8 cellular contexts compared by ENCODE assay signal in genomic region chr1:174158767-174159252, GRCh38. TPM values are rescaled to one million over a fixed set of nuclear protein-coding genes. Genes with fewer than 3 reads are reported as not detected.
DNase-seq lines count a peak whose midpoint lies in the region; ATAC-seq, FAIRE-seq and TF ChIP-seq lines count a peak whose summit lies in the region.

No MANE protein-coding gene starts in this region.

- H3K27ac Mint-ChIP-seq in Calu3 (ENCODE audit: unreplicated experiment) (peak overlapping the region; percentile 78), glutamatergic neuron (ENCODE audit: unreplicated experiment) (peak overlapping the region; percentile 10)

- H3K4me1 Mint-ChIP-seq in Calu3 (ENCODE audit: low read depth, unreplicated experiment) (peaks cover 29% of the 10 kb centered on the region), glutamatergic neuron (ENCODE audit: low read depth, unreplicated experiment) (no peaks in the 10 kb centered on the region)

- intact Hi-C loops in Calu3 (cut with micrococcal nuclease; ENCODE audit: unreplicated experiment) = loop anchor here (10.0 kb wide), 1 partner anchor 134 kb away; the partner anchor contains the start of gene RC3H1

- TSS peak; percentile 55 for BruUV-seq in Calu3 (replicated peaks; lab: Mats Ljungman, UMichigan)

- ATAC-seq in HG02938 (IDR thresholded peaks at IDR 0.05; ENCODE audit: unreplicated experiment) = peak; percentile 2

- no peak for DNase-seq in Calu3
- no peak for DNase-seq in WERI-Rb-1
- DNase-seq in glutamatergic neuron = no peak
- DNase-seq in cortex of kidney (lab: John Stamatoyannopoulos, UW) = no peak
- DNase-seq in H54 (ENCODE audit: insufficient read length, low spot score) = no peak
- DNase-seq in NOMO-1 (lab: John Stamatoyannopoulos, UW; ENCODE audit: unreplicated experiment in 2 of 2) = no peak

- peak overlapping the region; percentile 95 for H3K4me3 ChIP-seq in WERI-Rb-1 (ENCODE audit: low read depth, low read length)
- peak overlapping the region; percentile 69 to 89 (median 87) for H3K4me3 ChIP-seq in skeletal muscle tissue (ENCODE audit: low read length in 3 of 3)

- H3K27me3 ChIP-seq in WERI-Rb-1 (ENCODE audit: insufficient read depth, low read depth, severe bottlenecking) = no peaks in the 10 kb centered on the region
- H3K27me3 ChIP-seq in skeletal muscle tissue (ENCODE audit: control insufficient read depth in 3 of 3, insufficient read depth in 3 of 3, low read length in 3 of 3) = no peaks in the 10 kb centered on the region

- H3K4me3 Mint-ChIP-seq in Calu3 (ENCODE audit: low read depth, unreplicated experiment) (peak overlapping the region; percentile 100), glutamatergic neuron (ENCODE audit: unreplicated experiment) (peak overlapping the region; percentile 97)

- H3K9me3 ChIP-seq in WERI-Rb-1 (ENCODE audit: severe bottlenecking) = no peaks in the 10 kb centered on the region
- no peaks in the 10 kb centered on the region for H3K9me3 ChIP-seq in skeletal muscle tissue (ENCODE audit: control insufficient read depth in 3 of 3, low read length in 3 of 3)

- TF ChIP-seq POLR2A in H54 (IDR thresholded peaks at IDR 0.05; ENCODE audit: low read depth, low read length) = no peak

- H3K36me3 ChIP-seq in WERI-Rb-1 (no peaks in the 10 kb centered on the region), skeletal muscle tissue (ENCODE audit: control insufficient read depth in 3 of 3, insufficient read depth in 3 of 3, low read length in 3 of 3) (no peaks in the 10 kb centered on the region)

- no peak for FAIRE-seq in H54 (lab: Jason Lieb, UNC)

- H3K9ac ChIP-seq in skeletal muscle tissue (ENCODE audit: low read depth in 1 of 3, low read length in 3 of 3) = peak overlapping the region; percentile 86 to 93 (median 92)

- H3K36me3 Mint-ChIP-seq in Calu3 (ENCODE audit: insufficient read depth, unreplicated experiment) (peaks cover 23% of the 10 kb centered on the region), glutamatergic neuron (ENCODE audit: unreplicated experiment) (no peaks in the 10 kb centered on the region)

- TF ChIP-seq CTCF in Calu3 (IDR thresholded peaks at IDR 0.05; ENCODE audit: unreplicated experiment) (no peak), WERI-Rb-1 (IDR thresholded peaks at IDR 0.05; ENCODE audit: low read depth, low read length) (no peak), glutamatergic neuron (IDR thresholded peaks at IDR 0.05; ENCODE audit: partially characterized antibody, unreplicated experiment) (no peak)

- no peaks in the 10 kb centered on the region for H3K27me3 Mint-ChIP-seq in Calu3 (ENCODE audit: unreplicated experiment)
- peaks cover 4% of the 10 kb centered on the region for H3K27me3 Mint-ChIP-seq in glutamatergic neuron (ENCODE audit: unreplicated experiment)

- peak overlapping the region; percentile 75 for H3K27ac ChIP-seq in WERI-Rb-1
- H3K27ac ChIP-seq in skeletal muscle tissue (ENCODE audit: low read depth, low read length) = peak overlapping the region; percentile 83

- CTCF ChIA-PET in Calu3 (lab: Charles Lee) = interaction anchor here (0.6 kb wide), 1 partner anchor 220 kb away, joined by 3 read pairs; no protein-coding TSS in a partner anchor

- no peaks in the 10 kb centered on the region for H3K9me3 Mint-ChIP-seq in Calu3 (ENCODE audit: low read depth, unreplicated experiment)
- peaks cover 5% of the 10 kb centered on the region for H3K9me3 Mint-ChIP-seq in glutamatergic neuron (ENCODE audit: unreplicated experiment)

- H3K4me1 ChIP-seq in skeletal muscle tissue (ENCODE audit: control insufficient read depth in 3 of 3, insufficient read depth in 3 of 3, low read length in 3 of 3) = peaks cover 6 to 12% (median 12%) of the 10 kb centered on the region in 3 donors

RNA-seq across cellular contexts. Expression of gene RABGAP1L, which starts 0.5 kb away (rescaled TPM):
- total RNA-seq in Calu3 (2022) (132 and 135 TPM in 2 replicates), glutamatergic neuron (ENCODE audit: unreplicated experiment) (44.1 TPM), skeletal muscle tissue (30.3 TPM)
